In genomic region chr17:38585056-38585804, GRCh38 we compare ENCODE assay signal across 11 cellular contexts. TPM values are rescaled to one million over a fixed set of nuclear protein-coding genes. Genes with fewer than 3 reads are reported as not detected.
DNase-seq lines count a peak whose midpoint lies in the region; ATAC-seq and TF ChIP-seq lines count a peak whose summit lies in the region.
"Had no signal": no experiment of that assay in that cellular context is flagged by ENCODE, and none has a peak within 500 bp of the region (broad histone marks: within the 10 kb centered on the region; RNA-seq: fewer than 3 reads in every experiment).

No MANE protein-coding gene starts in this region.

- no peaks in the 10 kb centered on the region for H3K9me3 Mint-ChIP-seq in Calu3 (ENCODE audit: low read depth, unreplicated experiment)
- H3K9me3 Mint-ChIP-seq: effector memory CD8-positive, alpha-beta T cell had no signal

- peaks cover 14 to 25% of the 10 kb centered on the region in 2 experiments for H3K4me1 ChIP-seq in HCT116 (ENCODE audit: control insufficient read depth in 1 of 2, insufficient read depth in 2 of 2, low read length in 2 of 2)
- peaks cover 4% of the 10 kb centered on the region; the same call in 1 of the 2 replicates for H3K4me1 ChIP-seq in Panc1 (ENCODE audit: control insufficient read depth, insufficient read depth, low read length)

- no peak for TF ChIP-seq CTCF in Calu3 (IDR thresholded peaks at IDR 0.05; ENCODE audit: unreplicated experiment)
- no peak for TF ChIP-seq CTCF in HCT116 (IDR thresholded peaks at IDR 0.05 in 2 of 3, conservative IDR thresholded peaks at IDR 0.05 in 1 of 3; ENCODE audit: borderline replicate concordance in 1 of 3, insufficient read depth in 1 of 3, low read depth in 2 of 3, low read length in 2 of 3)
- TF ChIP-seq CTCF in Panc1 (IDR thresholded peaks at IDR 0.05): no peak

- no peaks in the 10 kb centered on the region for H4K20me1 ChIP-seq in HCT116 (ENCODE audit: insufficient read depth)

- in situ Hi-C loops in Panc1 (cut with HindIII; ENCODE audit: low pct_unique_long_range_greater_than_20kb, low sequenced_read_pairs): no loop called here

- H3K4me2 ChIP-seq in HCT116 (ENCODE audit: low read length): peak overlapping the region; percentile 65

- H3K79me2 ChIP-seq in HCT116 (ENCODE audit: insufficient read depth, low read length): no peaks in the 10 kb centered on the region

- ATAC-seq in HCT116 (peak; percentile 43), Panc1 (peak; percentile 46)

- H3K27me3 ChIP-seq in HCT116 (ENCODE audit: insufficient read depth, low read length): no peaks in the 10 kb centered on the region
- no peaks in the 10 kb centered on the region for H3K27me3 ChIP-seq in Panc1 (ENCODE audit: control insufficient read depth, insufficient read depth, low read length)
- H3K27me3 ChIP-seq in MG63: no peaks in the 10 kb centered on the region

- no TSS peak for BruUV-seq in Calu3 (replicated peaks; lab: Mats Ljungman, UMichigan)
- BruUV-seq in HCT116 (replicated peaks; lab: Mats Ljungman, UMichigan): no TSS peak
- no TSS peak for BruUV-seq in Panc1 (replicated peaks; lab: Mats Ljungman, UMichigan)

- TF ChIP-seq RAD21 in HCT116 (IDR thresholded peaks at IDR 0.05; ENCODE audit: low read depth): no peak

- H3K9ac ChIP-seq in HCT116 (ENCODE audit: low read length): no peak overlapping the region; the same call in 1 of the 2 replicates

- H2AFZ ChIP-seq in HCT116 (ENCODE audit: low read depth, low read length, poor library complexity, severe bottlenecking): no peak overlapping the region

- POLR2A ChIA-PET in HCT116 (lab: Charles Lee): interaction anchor here (1.0 kb wide), 1 partner anchor 78 kb away, joined by 3 read pairs; no protein-coding TSS in a partner anchor
- POLR2A ChIA-PET in Panc1 (lab: Charles Lee): no interaction called here

- intact Hi-C loops in Calu3 (cut with micrococcal nuclease; ENCODE audit: unreplicated experiment) (loop anchor here (2.0 kb wide), 1 partner anchor 92 kb away; no protein-coding TSS in a partner anchor), HCT116 (cut with micrococcal nuclease) (loop anchor here (10.0 kb wide), 1 partner anchor 80 kb away; no protein-coding TSS in a partner anchor), Panc1 (cut with micrococcal nuclease; ENCODE audit: unreplicated experiment) (no loop called here)

- no peak overlapping the region for H3K4me3 ChIP-seq in HCT116 (replicated peaks in 1 of 2; ENCODE audit: low read depth in 1 of 2, low read length in 2 of 2)
- H3K4me3 ChIP-seq in Panc1 (ENCODE audit: low read depth in 2 of 2, low read length in 2 of 2): no peak overlapping the region
- no peak overlapping the region for H3K4me3 ChIP-seq in MG63
- H3K4me3 ChIP-seq: stomach had no signal

- H3K9me3 ChIP-seq in HCT116 (ENCODE audit: control insufficient read depth in 1 of 2, insufficient read depth in 1 of 2, low read depth in 1 of 2, low read length in 2 of 2) (no peaks in the 10 kb centered on the region), Panc1 (ENCODE audit: control insufficient read depth, insufficient read depth, low read depth, low read length) (no peaks in the 10 kb centered on the region), MG63 (no peaks in the 10 kb centered on the region)
- H3K9me3 ChIP-seq: stomach had no signal

- RAD21 ChIA-PET in HCT116 (lab: Charles Lee; ENCODE audit: low non-redundant PET in 1 of 2, low total read pairs in 2 of 2, uncharacterized antibody in 2 of 2, unreplicated experiment in 2 of 2): interaction anchor here (1.8 to 5.2 kb wide), 2 partner anchors 27 kb away, joined by 7 to 21 read pairs; no protein-coding TSS in a partner anchor

- H3K4me3 Mint-ChIP-seq in Calu3 (ENCODE audit: low read depth, unreplicated experiment): peak overlapping the region; percentile 9
- H3K4me3 Mint-ChIP-seq: effector memory CD8-positive, alpha-beta T cell had no signal

- no peak for TF ChIP-seq POLR2A in HCT116 (IDR thresholded peaks at IDR 0.05; ENCODE audit: borderline replicate concordance, extremely low read depth, insufficient read depth, insufficient read length)

- no peaks in the 10 kb centered on the region for H3K36me3 Mint-ChIP-seq in Calu3 (ENCODE audit: insufficient read depth, unreplicated experiment)

- DNase-seq in Calu3: peak; percentile 63
- DNase-seq in HCT116 (ENCODE audit: low read depth, low spot score): no peak
- DNase-seq in Panc1 (ENCODE audit: low read depth, low spot score): no peak
- DNase-seq in left kidney (ENCODE audit: low read depth, low spot score): peak; percentile 58
- DNase-seq in hypothalamus (lab: John Stamatoyannopoulos, UW): no peak
- no peak for DNase-seq in MG63
- DNase-seq in NOMO-1 treated with dmso at 0.1 percent for 144 hours (lab: John Stamatoyannopoulos, UW; ENCODE audit: unreplicated experiment): no peak
- no peak for DNase-seq in NCI-H226

- CTCF ChIA-PET in Calu3 (lab: Charles Lee): interaction anchor here (0.5 to 12.6 kb wide), 16 partner anchors 8 to 199 kb away, joined by 3 to 437 read pairs (median 8); no protein-coding TSS in a partner anchor
- CTCF ChIA-PET in HCT116 (lab: Charles Lee): interaction anchor here (1.5 to 6.4 kb wide), 4 partner anchors 19 to 161 kb away, joined by 3 to 100 read pairs (median 6); no protein-coding TSS in a partner anchor
- CTCF ChIA-PET in Panc1 (lab: Charles Lee): interaction anchor here (0.6 to 5.6 kb wide), 4 partner anchors 22 to 78 kb away, joined by 3 to 38 read pairs (median 4); no protein-coding TSS in a partner anchor

- peaks cover 64% of the 10 kb centered on the region for H3K27me3 Mint-ChIP-seq in Calu3 (ENCODE audit: unreplicated experiment)

- H3K27ac ChIP-seq in HCT116 (ENCODE audit: low read depth, low read length) (0 out of 2 replicates have a peak overlapping the region, but pooled peaks have one; percentile 19), Panc1 (ENCODE audit: low read length) (no peak overlapping the region)
- H3K27ac ChIP-seq: stomach had no signal

- H3K9me2 ChIP-seq in HCT116 (ENCODE audit: insufficient read depth): no peaks in the 10 kb centered on the region

- H3K27ac Mint-ChIP-seq in Calu3 (ENCODE audit: unreplicated experiment): peak overlapping the region; percentile 3
- H3K27ac Mint-ChIP-seq: effector memory CD8-positive, alpha-beta T cell had no signal

- H3K36me3 ChIP-seq in HCT116 (ENCODE audit: control insufficient read depth in 1 of 2, insufficient read depth in 2 of 2, low read length in 2 of 2) (no peaks in the 10 kb centered on the region), Panc1 (ENCODE audit: control insufficient read depth, insufficient read depth, low read length) (no peaks in the 10 kb centered on the region), MG63 (no peaks in the 10 kb centered on the region)
- H3K36me3 ChIP-seq: stomach had no signal

- H3K4me1 Mint-ChIP-seq in Calu3 (ENCODE audit: low read depth, unreplicated experiment): peaks cover 29% of the 10 kb centered on the region

TF ChIP-seq in HCT116, 20 proteins besides CTCF, POLR2A, EP300 and RAD21 (continues in another document):
- TF ChIP-seq ZBTB33 (IDR thresholded peaks at IDR 0.05; ENCODE audit: extremely low read depth, insufficient replicate concordance, low read length) (no peak), CEBPB (IDR thresholded peaks at IDR 0.05; ENCODE audit: low read depth) (no peak), FOSL1 (IDR thresholded peaks at IDR 0.05; ENCODE audit: low read depth) (no peak), YY1 (IDR thresholded peaks at IDR 0.05; ENCODE audit: extremely low read depth, insufficient replicate concordance, low read depth, low read length) (no peak), TCF7L2 (IDR thresholded peaks at IDR 0.05; ENCODE audit: borderline replicate concordance, extremely low read depth, insufficient read depth, insufficient read length) (no peak), JUND (IDR thresholded peaks at IDR 0.05) (no peak)

RNA-seq across cellular contexts. Expression of gene SRCIN1, which starts 20.5 kb away (rescaled TPM):
- 46.6 and 46.7 TPM in 2 replicates for total RNA-seq in Calu3 (2022)
- total RNA-seq in HCT116 (2021; ENCODE audit: unreplicated experiment): 10.5 TPM
- polyA plus RNA-seq in HCT116 (2012): 5.3 and 6.6 TPM in 2 replicates
- 12.8 TPM for total RNA-seq in Panc1 (2021; ENCODE audit: unreplicated experiment)
- 13.0 TPM for polyA plus RNA-seq in Panc1 (2012; ENCODE audit: insufficient read length)
- total RNA-seq in MG63 (2014; rRNA removed; shearing (Covaris generic); ENCODE audit: low replicate concordance): 0.05 and 0.07 TPM in 2 replicates
- total RNA-seq: RPMI7951 had no signal

Comparison
In these comparisons a context has a peak if more than half of its experiments do, and no peak if none do; other contexts are left out.
1. DNase-seq: peak in Calu3 (single experiment) and left kidney (single experiment); none in HCT116 (single experiment), Panc1 (single experiment), hypothalamus (0 of 51), MG63 (single experiment), NOMO-1 treated with dmso at 0.1 percent for 144 hours (single experiment) and NCI-H226 (single experiment).
2. RNA of gene SRCIN1, which starts 20.5 kb away (total RNA-seq): 46.6 to 46.7 TPM in Calu3, 12.8 TPM in Panc1 (single experiment) and 10.5 TPM in HCT116 (single experiment); 0.05 to 0.07 TPM in MG63; every median in the first group is over 10 times any median in the second.